ENCODE assay signal across 10 cellular contexts in the genomic region with DNA sequence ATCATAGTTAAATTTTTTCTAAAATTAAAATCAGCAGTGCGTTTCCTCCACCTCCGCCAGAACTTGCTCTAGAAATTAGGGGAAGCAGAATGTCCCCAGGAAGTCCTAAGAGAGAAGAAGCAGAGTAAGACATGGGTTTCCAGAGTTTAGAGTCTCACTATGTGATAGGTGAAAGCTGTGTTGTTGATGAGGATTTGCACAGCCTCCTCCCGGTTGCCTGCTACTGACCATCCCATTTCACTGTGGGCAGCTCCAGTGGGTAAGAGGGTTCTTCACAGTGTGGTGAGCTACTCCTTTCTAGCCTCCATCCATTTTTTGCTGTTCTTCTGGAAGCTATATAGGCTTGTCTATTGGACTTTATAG. TPM values are rescaled to one million over a fixed set of nuclear protein-coding genes. Genes with fewer than 3 reads are reported as not detected.
DNase-seq lines count a peak whose midpoint lies in the region; ATAC-seq and TF ChIP-seq lines count a peak whose summit lies in the region.
"Had no signal": no experiment of that assay in that cellular context is flagged by ENCODE, and none has a peak within 500 bp of the region (broad histone marks: within the 10 kb centered on the region; RNA-seq: fewer than 3 reads in every experiment).

No MANE protein-coding gene starts in this region.

- TF ChIP-seq POLR2A in uterus (IDR thresholded peaks at IDR 0.05) = no peak

- POLR2A ChIA-PET in T-cell (lab: Charles Lee) = interaction anchor here in 1 of 2 donors (0.6 to 2.0 kb wide), 2 partner anchors 12 to 723 kb away, joined by 3 to 12 read pairs; no protein-coding TSS in a partner anchor

- peaks cover 28 to 49% of the 10 kb centered on the region in 2 donors for H3K4me1 ChIP-seq in left lung
- H3K4me1 ChIP-seq in uterus = peaks cover 0 to 5% of the 10 kb centered on the region in 2 donors

- H3K36me3 Mint-ChIP-seq in activated T-cell treated with anti-CD3 and anti-CD28 coated beads, Interleukin-2, amount 50 U/mL, for 4 hours (ENCODE audit: insufficient read depth) = no peaks in the 10 kb centered on the region
- no peaks in the 10 kb centered on the region for H3K36me3 Mint-ChIP-seq in T-cell

- TF ChIP-seq CTCF in left lung (IDR thresholded peaks at IDR 0.05) (no peak), uterus (IDR thresholded peaks at IDR 0.05) (no peak)

- no peak for ATAC-seq in activated T-cell treated with anti-CD3 and anti-CD28 coated beads, Interleukin-2, amount 50 U/mL, for 4 hours
- ATAC-seq in T-cell (replicated peaks in 1 of 4) (peak in 1 of 4 experiments; percentile 15), left lung (no peak)

- no peak for DNase-seq in activated T-cell treated with anti-CD3 and anti-CD28 coated beads, Interleukin-2, amount 50 U/mL, for 4 hours
- DNase-seq in activated T-cell treated with anti-CD3 and anti-CD28 coated beads for 4 hours = no peak
- DNase-seq in T-cell = peak in 2 of 34 experiments; percentile 9 to 37
- no peak for DNase-seq in left lung
- DNase-seq in uterus = no peak
- DNase-seq in midbrain (lab: John Stamatoyannopoulos, UW) = no peak
- DNase-seq in NCI-H128 (lab: John Stamatoyannopoulos, UW; ENCODE audit: unreplicated experiment) = no peak
- no peak for DNase-seq in NCI-H524 treated with DMSO at 0.1 percent for 48 hours (lab: John Stamatoyannopoulos, UW)
- DNase-seq: HCEC 1CT, SHP77 had no signal

- CTCF ChIA-PET in T-cell (lab: Charles Lee) = interaction anchor here in 1 of 2 donors (1.0 to 1.9 kb wide), 3 partner anchors 12 to 182 kb away, joined by 3 to 7 read pairs (median 6); no protein-coding TSS in a partner anchor

- peaks cover 7% of the 10 kb centered on the region for H3K27me3 Mint-ChIP-seq in activated T-cell treated with anti-CD3 and anti-CD28 coated beads, Interleukin-2, amount 50 U/mL, for 4 hours (ENCODE audit: low read depth)
- H3K27me3 Mint-ChIP-seq in T-cell = no peaks in the 10 kb centered on the region

- H3K27me3 ChIP-seq in left lung (no peaks in the 10 kb centered on the region), uterus (no peaks in the 10 kb centered on the region)

- peaks cover 59% of the 10 kb centered on the region for H3K4me1 Mint-ChIP-seq in activated T-cell treated with anti-CD3 and anti-CD28 coated beads, Interleukin-2, amount 50 U/mL, for 4 hours (ENCODE audit: low read depth)
- peaks cover 50 to 79% (median 53%) of the 10 kb centered on the region in 3 donors for H3K4me1 Mint-ChIP-seq in T-cell

- peak overlapping the region; percentile 91 to 94 for H3K27ac Mint-ChIP-seq in T-cell

- H3K9me3 Mint-ChIP-seq in activated T-cell treated with anti-CD3 and anti-CD28 coated beads, Interleukin-2, amount 50 U/mL, for 4 hours = no peaks in the 10 kb centered on the region
- H3K9me3 Mint-ChIP-seq in T-cell = no peaks in the 10 kb centered on the region

- H3K4me3 ChIP-seq in left lung = no peak overlapping the region
- H3K4me3 ChIP-seq in uterus = no peak overlapping the region

- no peaks in the 10 kb centered on the region for H3K9me3 ChIP-seq in left lung
- no peaks in the 10 kb centered on the region for H3K9me3 ChIP-seq in uterus

- H3K27ac ChIP-seq in left lung (peak overlapping the region; percentile 38 to 82), uterus (peak overlapping the region; percentile 72 to 81)

- peak overlapping the region; percentile 67 for H3K4me3 Mint-ChIP-seq in activated T-cell treated with anti-CD3 and anti-CD28 coated beads, Interleukin-2, amount 50 U/mL, for 4 hours
- H3K4me3 Mint-ChIP-seq in T-cell = peak overlapping the region; percentile 74 to 83 (median 79)

- H3K36me3 ChIP-seq in left lung (no peaks in the 10 kb centered on the region), uterus (no peaks in the 10 kb centered on the region)

- intact Hi-C loops in left lung (cut with DNase I) (no loop called here), uterus (cut with DNase I; ENCODE audit: low total_unique reads) (no loop called here)

RNA-seq across cellular contexts. Expression of gene UST, which starts 13.3 kb away (rescaled TPM):
- 1 to 10 TPM; 1.3 to 2.2 (median 1.6) TPM for total RNA-seq in activated T-cell treated with anti-CD3 and anti-CD28 coated beads, Interleukin-2, amount 50 U/mL, for 4 hours
- 1 to 10 TPM; 1.9 to 5.3 (median 3.0) TPM for total RNA-seq in T-cell
- 10 to 100 TPM; 10.4 to 17.0 TPM for total RNA-seq in left lung
- total RNA-seq in uterus = 10 to 100 TPM in 3 of 4 donors, 1 to 10 TPM in 1; 6.1 to 23.2 (median 17.2) TPM
